In genomic region chr15:40367673-40368611, GRCh38 we compare ENCODE assay signal across 8 cellular contexts. TPM values are rescaled to one million over a fixed set of nuclear protein-coding genes. Genes with fewer than 3 reads are reported as not detected.
DNase-seq lines count a peak whose midpoint lies in the region; ATAC-seq and TF ChIP-seq lines count a peak whose summit lies in the region.

No MANE protein-coding gene starts in this region.

- no peaks in the 10 kb centered on the region for H3K36me3 ChIP-seq in CD4-positive, alpha-beta memory T cell (ENCODE audit: insufficient read depth, low read length)
- no peaks in the 10 kb centered on the region for H3K36me3 ChIP-seq in HUES6 (ENCODE audit: control insufficient read depth, insufficient read depth, low read length)

- no peaks in the 10 kb centered on the region for H3K27me3 ChIP-seq in CD4-positive, alpha-beta memory T cell (ENCODE audit: insufficient read depth, low read length)
- peaks cover 49% of the 10 kb centered on the region for H3K27me3 ChIP-seq in HUES6 (ENCODE audit: control insufficient read depth, insufficient read depth, low read length)

- ATAC-seq in GM21360 (IDR thresholded peaks at IDR 0.05; ENCODE audit: unreplicated experiment), result peak; percentile 79

- no peak overlapping the region for H3K9ac ChIP-seq in HUES6 (ENCODE audit: low read length)

- peak overlapping the region in 1 of 2 donors; percentile 45 for H3K4me3 ChIP-seq in CD4-positive, alpha-beta memory T cell (ENCODE audit: low read length in 2 of 2)
- peak overlapping the region; percentile 49 for H3K4me3 ChIP-seq in HUES6 (ENCODE audit: low read depth, low read length)

- POLR2A ChIA-PET in CD4-positive, alpha-beta memory T cell (lab: Charles Lee; ENCODE audit: partially characterized antibody), result interaction anchor here (0.9 to 2.8 kb wide), 11 partner anchors 11 to 73 kb away, joined by 3 to 13 read pairs (median 4); partner anchors contain the start of genes BAHD1, IVD, KNSTRN and PLCB2

- no peaks in the 10 kb centered on the region for H3K36me3 Mint-ChIP-seq in CD4-positive, alpha-beta memory T cell
- no peaks in the 10 kb centered on the region for H3K36me3 Mint-ChIP-seq in osteocyte (ENCODE audit: unreplicated experiment)

- H3K9me3 Mint-ChIP-seq in CD4-positive, alpha-beta memory T cell, result no peaks in the 10 kb centered on the region
- H3K9me3 Mint-ChIP-seq in osteocyte (ENCODE audit: unreplicated experiment), result no peaks in the 10 kb centered on the region

- H3K4me1 ChIP-seq in CD4-positive, alpha-beta memory T cell (ENCODE audit: insufficient read depth, low read length), result peaks cover 24% of the 10 kb centered on the region
- peaks cover 15% of the 10 kb centered on the region for H3K4me1 ChIP-seq in HUES6 (ENCODE audit: control insufficient read depth, insufficient read depth, low read length)

- CTCF ChIA-PET in CD4-positive, alpha-beta memory T cell (lab: Charles Lee; ENCODE audit: partially characterized antibody), result interaction anchor here (0.7 to 5.7 kb wide), 25 partner anchors 9 to 157 kb away, joined by 3 to 48 read pairs (median 4); partner anchors contain the start of genes BAHD1, CCDC9B, DISP2 and IVD

- H3K27ac ChIP-seq in CD4-positive, alpha-beta memory T cell (ENCODE audit: low read depth, low read length), result peak overlapping the region; percentile 34
- H3K27ac ChIP-seq in HUES6 (ENCODE audit: low read depth, low read length) (no peak overlapping the region), temporal lobe (ENCODE audit: low read depth, low read length) (peak overlapping the region; percentile 22)

- H3K9me3 ChIP-seq in CD4-positive, alpha-beta memory T cell (ENCODE audit: control insufficient read depth in 1 of 2, low read length in 2 of 2), result no peaks in the 10 kb centered on the region
- no peaks in the 10 kb centered on the region for H3K9me3 ChIP-seq in HUES6 (ENCODE audit: control insufficient read depth, insufficient read depth, low read depth, low read length)

- TF ChIP-seq CTCF in osteocyte (IDR thresholded peaks at IDR 0.05), result peak; percentile 87

- peak overlapping the region; percentile 80 to 88 (median 85) for H3K4me3 Mint-ChIP-seq in CD4-positive, alpha-beta memory T cell
- no peak overlapping the region for H3K4me3 Mint-ChIP-seq in osteocyte (ENCODE audit: unreplicated experiment)

- peak overlapping the region; percentile 79 to 90 (median 86) for H3K27ac Mint-ChIP-seq in CD4-positive, alpha-beta memory T cell
- H3K27ac Mint-ChIP-seq in osteocyte (ENCODE audit: unreplicated experiment), result no peak overlapping the region

- no peaks in the 10 kb centered on the region for H3K27me3 Mint-ChIP-seq in CD4-positive, alpha-beta memory T cell
- H3K27me3 Mint-ChIP-seq in osteocyte (ENCODE audit: unreplicated experiment), result no peaks in the 10 kb centered on the region

- DNase-seq in CD4-positive, alpha-beta memory T cell, result peak; percentile 88 to 91 (median 89)
- DNase-seq in SIG-M5 (lab: John Stamatoyannopoulos, UW) (peak; percentile 50), glomerular visceral epithelial cell (ENCODE audit: extremely low spot score) (peak; percentile 89), osteocyte (ENCODE audit: extremely low spot score, unreplicated experiment) (peak; percentile 94)
- peak; percentile 88 for DNase-seq in activated naive CD4-positive, alpha-beta T cell treated with Interleukin-2 at 50 U/mL for 16 hours

- peaks cover 11 to 27% (median 18%) of the 10 kb centered on the region in 4 donors for H3K4me1 Mint-ChIP-seq in CD4-positive, alpha-beta memory T cell
- H3K4me1 Mint-ChIP-seq in osteocyte (ENCODE audit: unreplicated experiment), result peaks cover 14% of the 10 kb centered on the region

- intact Hi-C loops in CD4-positive, alpha-beta memory T cell (cut with micrococcal nuclease), result loop anchor here (1.0 to 5.0 kb wide), 5 partner anchors 10 to 199 kb away; partner anchors contain the start of genes CCDC32, DISP2, IVD and RPUSD2

RNA-seq across cellular contexts. Expression of gene DISP2, which starts 9.9 kb away (rescaled TPM):
- under 1 TPM; 0.03 to 0.23 TPM for total RNA-seq in CD4-positive, alpha-beta memory T cell
- polyA plus RNA-seq in CD4-positive, alpha-beta memory T cell, result under 1 TPM in 1 of 2 donors, not detected in 1; 0.05 TPM
- total RNA-seq in osteocyte, result 1.4 and 1.5 TPM in 2 replicates
- 20.9 TPM for total RNA-seq in temporal lobe

RNA-seq across cellular contexts. Expression of gene KNSTRN, which starts 14.6 kb away (rescaled TPM):
- 1 to 10 TPM; 6.8 to 8.8 TPM for total RNA-seq in CD4-positive, alpha-beta memory T cell
- 1 to 10 TPM; 1.0 to 2.5 TPM for polyA plus RNA-seq in CD4-positive, alpha-beta memory T cell
- total RNA-seq in osteocyte (25.1 and 27.3 TPM in 2 replicates), temporal lobe (15.0 TPM)

RNA-seq across cellular contexts. Expression of gene PHGR1, which starts 17.1 kb away (rescaled TPM):
- not detected for total RNA-seq in CD4-positive, alpha-beta memory T cell
- not detected for polyA plus RNA-seq in CD4-positive, alpha-beta memory T cell
- total RNA-seq in osteocyte, result not detected in 2 replicates
- not detected for total RNA-seq in temporal lobe

RNA-seq across cellular contexts. Expression of gene CCDC9B, which starts 27.2 kb away (rescaled TPM):
- 1 to 10 TPM; 2.6 to 5.1 TPM for total RNA-seq in CD4-positive, alpha-beta memory T cell
- polyA plus RNA-seq in CD4-positive, alpha-beta memory T cell, result under 1 TPM in 1 of 2 donors, not detected in 1; 0.53 TPM
- 18.0 and 21.6 TPM in 2 replicates for total RNA-seq in osteocyte
- total RNA-seq in temporal lobe, result 1.5 TPM

RNA-seq across cellular contexts. Expression of gene IVD, which starts 37.7 kb away (rescaled TPM):
- total RNA-seq in CD4-positive, alpha-beta memory T cell, result 10 to 100 TPM; 56.4 to 62.2 TPM
- polyA plus RNA-seq in CD4-positive, alpha-beta memory T cell, result 10 to 100 TPM; 25.7 to 26.8 TPM
- total RNA-seq in osteocyte, result 60.4 and 62.0 TPM in 2 replicates
- total RNA-seq in temporal lobe, result 27.0 TPM
